8 cellular contexts compared by ENCODE assay signal in genomic region chr19:57560049-57560491, GRCh38. TPM values are rescaled to one million over a fixed set of nuclear protein-coding genes. Genes with fewer than 3 reads are reported as not detected.
DNase-seq lines count a peak whose midpoint lies in the region; ATAC-seq and TF ChIP-seq lines count a peak whose summit lies in the region.

No MANE protein-coding gene starts in this region.

- peaks cover 57% of the 10 kb centered on the region for H3K36me3 Mint-ChIP-seq in activated CD4-positive, alpha-beta T cell treated with anti-CD3 and anti-CD28 coated beads for 36 hours (ENCODE audit: low read depth)
- H3K36me3 Mint-ChIP-seq in neural crest cell (ENCODE audit: low read depth), result peaks cover 40% of the 10 kb centered on the region

- peak; percentile 7 for ATAC-seq in activated CD4-positive, alpha-beta T cell treated with anti-CD3 and anti-CD28 coated beads for 36 hours

- POLR2A ChIA-PET in activated CD4-positive, alpha-beta T cell treated with anti-CD3 and anti-CD28 coated beads for 36 hours (lab: Charles Lee), result no interaction called here

- peak overlapping the region; percentile 83 for H3K27ac Mint-ChIP-seq in activated CD4-positive, alpha-beta T cell treated with anti-CD3 and anti-CD28 coated beads for 36 hours
- no peak overlapping the region for H3K27ac Mint-ChIP-seq in neural crest cell (ENCODE audit: unreplicated experiment)

- H3K4me3 ChIP-seq in epithelial cell of proximal tubule (ENCODE audit: low read depth, low read length), result peak overlapping the region; percentile 92

- H3K27me3 Mint-ChIP-seq in activated CD4-positive, alpha-beta T cell treated with anti-CD3 and anti-CD28 coated beads for 36 hours, result no peaks in the 10 kb centered on the region
- peaks cover 6% of the 10 kb centered on the region for H3K27me3 Mint-ChIP-seq in neural crest cell (ENCODE audit: low read depth)

- H3K4me3 Mint-ChIP-seq in activated CD4-positive, alpha-beta T cell treated with anti-CD3 and anti-CD28 coated beads for 36 hours, result peak overlapping the region; percentile 98
- H3K4me3 Mint-ChIP-seq in neural crest cell, result peak overlapping the region; percentile 97

- CTCF ChIA-PET in activated CD4-positive, alpha-beta T cell treated with anti-CD3 and anti-CD28 coated beads for 36 hours (lab: Charles Lee), result no interaction called here

- no peak for TF ChIP-seq CTCF in epithelial cell of proximal tubule (conservative IDR thresholded peaks at IDR 0.05; ENCODE audit: low read depth, low read length)
- no peak for TF ChIP-seq CTCF in neural crest cell (conservative IDR thresholded peaks at IDR 0.05)

- H3K4me1 Mint-ChIP-seq in activated CD4-positive, alpha-beta T cell treated with anti-CD3 and anti-CD28 coated beads for 36 hours, result peaks cover 22% of the 10 kb centered on the region
- peaks cover 23% of the 10 kb centered on the region for H3K4me1 Mint-ChIP-seq in neural crest cell

- intact Hi-C loops in activated CD4-positive, alpha-beta T cell treated with anti-CD3 and anti-CD28 coated beads for 36 hours (cut with DNase I, micrococcal nuclease), result no loop called here

- DNase-seq in activated CD4-positive, alpha-beta T cell treated with anti-CD3 and anti-CD28 coated beads for 36 hours, result peak; percentile 8
- DNase-seq in activated CD4-positive, alpha-beta T cell treated with anti-CD3 and anti-CD28 coated beads, Interleukin-2, amount 50 U/mL, for 48 hours, result no peak
- peak; percentile 90 for DNase-seq in RKO (ENCODE audit: low spot score)
- DNase-seq in epithelial cell of proximal tubule (ENCODE audit: low read depth), result no peak
- no peak for DNase-seq in neural crest cell (ENCODE audit: low read depth, low spot score)
- no peak for DNase-seq in NCI-H1417 treated with DMSO at 0.1 percent for 48 hours (lab: John Stamatoyannopoulos, UW)
- no peak for DNase-seq in HuH-7.5 (ENCODE audit: low spot score)
- DNase-seq in SK-N-DZ (ENCODE audit: low spot score), result no peak

- peaks cover 32% of the 10 kb centered on the region for H3K9me3 Mint-ChIP-seq in activated CD4-positive, alpha-beta T cell treated with anti-CD3 and anti-CD28 coated beads for 36 hours (ENCODE audit: low read depth)
- H3K9me3 Mint-ChIP-seq in neural crest cell, result peaks cover 23% of the 10 kb centered on the region

RNA-seq across cellular contexts. Expression of gene ZNF550, which starts 0.4 kb away (rescaled TPM):
- total RNA-seq in activated CD4-positive, alpha-beta T cell treated with anti-CD3 and anti-CD28 coated beads for 36 hours, result 10 to 100 TPM; 11.8 to 11.9 TPM
- 1.8 and 4.6 TPM in 2 replicates for total RNA-seq in epithelial cell of proximal tubule
- total RNA-seq in neural crest cell, result 10.4 and 13.1 TPM in 2 replicates
- 7.0 and 9.5 TPM in 2 replicates for polyA plus RNA-seq in SK-N-DZ (2014; cell fraction: cytosol; rRNA removed)
- polyA plus RNA-seq in SK-N-DZ (2014; cell fraction: nucleus; rRNA removed), result 12.0 and 26.7 TPM in 2 replicates

RNA-seq across cellular contexts. Expression of gene ZNF416, which starts 18.6 kb away (rescaled TPM):
- 1 to 10 TPM; 3.3 to 3.7 TPM for total RNA-seq in activated CD4-positive, alpha-beta T cell treated with anti-CD3 and anti-CD28 coated beads for 36 hours
- total RNA-seq in epithelial cell of proximal tubule (2.0 and 3.8 TPM in 2 replicates), neural crest cell (8.8 and 10.1 TPM in 2 replicates)
- polyA plus RNA-seq in SK-N-DZ (2014; cell fraction: cytosol; rRNA removed), result 1.5 and 2.7 TPM in 2 replicates
- 2.4 and 4.0 TPM in 2 replicates for polyA plus RNA-seq in SK-N-DZ (2014; cell fraction: nucleus; rRNA removed)

RNA-seq across cellular contexts. Expression of gene ZIK1, which starts 23.9 kb away (rescaled TPM):
- 1 to 10 TPM; 4.6 to 5.3 TPM for total RNA-seq in activated CD4-positive, alpha-beta T cell treated with anti-CD3 and anti-CD28 coated beads for 36 hours
- total RNA-seq in epithelial cell of proximal tubule, result 3.6 and 4.8 TPM in 2 replicates
- 27.6 and 29.1 TPM in 2 replicates for total RNA-seq in neural crest cell
- polyA plus RNA-seq in SK-N-DZ (2014; cell fraction: cytosol; rRNA removed), result 11.9 and 13.8 TPM in 2 replicates
- 11.5 and 11.8 TPM in 2 replicates for polyA plus RNA-seq in SK-N-DZ (2014; cell fraction: nucleus; rRNA removed)

RNA-seq across cellular contexts. Expression of gene ZNF549, which starts 32.9 kb away (rescaled TPM):
- 1 to 10 TPM; 3.7 to 4.6 TPM for total RNA-seq in activated CD4-positive, alpha-beta T cell treated with anti-CD3 and anti-CD28 coated beads for 36 hours
- total RNA-seq in epithelial cell of proximal tubule (1.7 and 2.4 TPM in 2 replicates), neural crest cell (10.3 and 10.6 TPM in 2 replicates)
- polyA plus RNA-seq in SK-N-DZ (2014; cell fraction: cytosol; rRNA removed), result 3.2 and 4.0 TPM in 2 replicates
- 3.2 and 5.8 TPM in 2 replicates for polyA plus RNA-seq in SK-N-DZ (2014; cell fraction: nucleus; rRNA removed)

RNA-seq across cellular contexts. Expression of gene ZNF530, which starts 39.6 kb away (rescaled TPM):
- 1 to 10 TPM; 7.1 to 7.2 TPM for total RNA-seq in activated CD4-positive, alpha-beta T cell treated with anti-CD3 and anti-CD28 coated beads for 36 hours
- total RNA-seq in epithelial cell of proximal tubule (5.4 and 10.3 TPM in 2 replicates), neural crest cell (8.5 and 8.7 TPM in 2 replicates)
- 6.2 and 7.0 TPM in 2 replicates for polyA plus RNA-seq in SK-N-DZ (2014; cell fraction: cytosol; rRNA removed)
- polyA plus RNA-seq in SK-N-DZ (2014; cell fraction: nucleus; rRNA removed), result 2.3 and 4.1 TPM in 2 replicates

Comparison
In these comparisons a context has a peak if more than half of its experiments do, and no peak if none do; other contexts are left out.
1. DNase-seq: peak in activated CD4-positive, alpha-beta T cell treated with anti-CD3 and anti-CD28 coated beads for 36 hours (single experiment) and RKO (single experiment); none in activated CD4-positive, alpha-beta T cell treated with anti-CD3 and anti-CD28 coated beads, Interleukin-2, amount 50 U/mL, for 48 hours (0 of 2), epithelial cell of proximal tubule (single experiment), neural crest cell (single experiment), NCI-H1417 treated with DMSO at 0.1 percent for 48 hours (single experiment), HuH-7.5 (single experiment) and SK-N-DZ (single experiment).